In genomic region chr4:88295656-88296055, GRCh38 we compare ENCODE assay signal across 26 cellular contexts.
"Had no signal": no experiment of that assay in that cellular context is flagged by ENCODE, and none has a peak within 500 bp of the region (broad histone marks: within the 10 kb centered on the region; RNA-seq: fewer than 3 reads in every experiment).

No MANE protein-coding gene starts in this region.

- ATAC-seq: activated T-helper 17 cell treated with anti-CD3 and anti-CD28 coated beads, Interleukin-2, amount 50 U/mL, for 72 hours; K562; T-cell had no signal

- H3K4me1 ChIP-seq: Peyer's patch had no signal

- H3K27me3 ChIP-seq: brain microvascular endothelial cell, Peyer's patch had no signal

- H3K36me3 ChIP-seq: brain microvascular endothelial cell, Peyer's patch had no signal

- H3K9me3 ChIP-seq: Peyer's patch had no signal

- H3K27ac ChIP-seq: brain microvascular endothelial cell, Peyer's patch, RWPE1, SK-N-MC, VCaP had no signal

- H3K4me3 ChIP-seq: K562, Peyer's patch, SK-N-MC had no signal

- DNase-seq: activated CD4-positive, alpha-beta memory T cell treated with anti-CD3 and anti-CD28 coated beads for 36 hours; activated CD4-positive, alpha-beta T cell treated with anti-CD3 and anti-CD28 coated beads, Interleukin-2, amount 10 ng/mL, durations not matched to agents 7 days and 5 days; activated CD4-positive, CD25-positive, alpha-beta regulatory T cell; activated CD8-positive, alpha-beta memory T cell treated with anti-CD3 and anti-CD28 coated beads for 24 hours; activated gamma-delta T cell; activated naive CD4-positive, alpha-beta T cell treated with anti-CD3 and anti-CD28 coated beads for 36 hours; activated naive CD8-positive, alpha-beta T cell treated with anti-CD3 and anti-CD28 coated beads for 36 hours; activated T-cell treated with anti-CD3 and anti-CD28 coated beads, Interleukin-2, amount 50 U/mL, for 48 hours; brain microvascular endothelial cell; Kasumi-1; NCI-H1105 treated with DMSO at 0.1 percent for 48 hours; NCI-H1436 treated with DMSO at 0.1 percent for 48 hours; NCI-H187; NCI-H2081; NCI-H510A treated with DMSO at 0.1 percent for 48 hours; NCI-H69; NK-92 treated with Interleukin-12 subunit alpha and Interleukin-12 subunit beta, amount 100 ng/mL, for 24 hours; Peyer's patch; SHP77 treated with DMSO at 0.1 percent for 48 hours; T-cell; T-helper 2 cell had no signal
